18 cellular contexts compared by ENCODE assay signal in genomic region chr15:90681056-90681455, GRCh38. TPM values are rescaled to one million over a fixed set of nuclear protein-coding genes. Genes with fewer than 3 reads are reported as not detected.
A peak's percentile ranks its signal among the peaks of the same experiment; 100 is the strongest.
DNase-seq lines count a peak whose midpoint lies in the region; ATAC-seq and TF ChIP-seq lines count a peak whose summit lies in the region.
"Had no signal": no experiment of that assay in that cellular context is flagged by ENCODE, and none has a peak within 500 bp of the region (broad histone marks: within the 10 kb centered on the region; RNA-seq: fewer than 3 reads in every experiment).

No MANE protein-coding gene starts in this region.

- intact Hi-C loops in left ventricle myocardium inferior (cut with micrococcal nuclease) (no loop called here), right cardiac atrium (cut with DNase I) (no loop called here), aorta (cut with DNase I) (no loop called here), left colon (cut with DNase I, micrococcal nuclease) (no loop called here)

- H3K4me3 Mint-ChIP-seq in chondrocyte (ENCODE audit: unreplicated experiment) (no peak overlapping the region), osteocyte (ENCODE audit: unreplicated experiment) (no peak overlapping the region)
- no peak overlapping the region for H3K4me3 Mint-ChIP-seq in stimulated activated memory B cell treated with anti-CD40 and anti-IgM and Interleukin-4, amounts not matched to agents 10 μg/mL and 1 μg/mL and 100 μg/mL, for 72 hours
- H3K4me3 Mint-ChIP-seq: activated T-helper 1 cell treated with anti-CD3 and anti-CD28 coated beads, Interleukin-12 subunit alpha, Interleukin-12 subunit beta, Interleukin-2, Interleukin-4 antibody, amounts not matched to agents 30 ng/mL and 10 ng/mL and 1 ng/mL, durations not matched to agents 14 hours and 24 hours and 36 hours; CD4-positive, alpha-beta memory T cell; IgD-negative memory B cell had no signal

- H3K4me1 ChIP-seq in left ventricle myocardium inferior (peaks cover 7% of the 10 kb centered on the region), right cardiac atrium (ENCODE audit: control insufficient read depth, insufficient read depth, low read length) (peaks cover 5% of the 10 kb centered on the region), aorta (ENCODE audit: control insufficient read depth in 1 of 2, insufficient read depth in 2 of 2, low read length in 2 of 2) (peaks cover 0 to 7% of the 10 kb centered on the region in 2 donors)
- H3K4me1 ChIP-seq: pancreas had no signal

- H3K27ac Mint-ChIP-seq in chondrocyte (ENCODE audit: unreplicated experiment), result peak overlapping the region; percentile 78
- peak overlapping the region; percentile 88 for H3K27ac Mint-ChIP-seq in osteocyte (ENCODE audit: unreplicated experiment)
- no peak overlapping the region for H3K27ac Mint-ChIP-seq in stimulated activated memory B cell treated with anti-CD40 and anti-IgM and Interleukin-4, amounts not matched to agents 10 μg/mL and 1 μg/mL and 100 μg/mL, for 72 hours
- H3K27ac Mint-ChIP-seq: activated T-helper 1 cell treated with anti-CD3 and anti-CD28 coated beads, Interleukin-12 subunit alpha, Interleukin-12 subunit beta, Interleukin-2, Interleukin-4 antibody, amounts not matched to agents 30 ng/mL and 10 ng/mL and 1 ng/mL, durations not matched to agents 14 hours and 24 hours and 36 hours; CD4-positive, alpha-beta memory T cell; IgD-negative memory B cell had no signal

- no peak for TF ChIP-seq CTCF in left ventricle myocardium inferior (IDR thresholded peaks at IDR 0.05; ENCODE audit: borderline replicate concordance)
- no peak for TF ChIP-seq CTCF in chondrocyte (IDR thresholded peaks at IDR 0.05)
- TF ChIP-seq CTCF in osteocyte (IDR thresholded peaks at IDR 0.05), result no peak

- ATAC-seq in right cardiac atrium (no peak), aorta (ENCODE audit: low FRiP score) (peak; percentile 17), left colon (no peak)
- no peak for ATAC-seq in stimulated activated memory B cell treated with anti-CD40 and anti-IgM and Interleukin-4, amounts not matched to agents 10 μg/mL and 1 μg/mL and 100 μg/mL, for 72 hours

- H3K27me3 Mint-ChIP-seq in chondrocyte (ENCODE audit: low read depth), result no peaks in the 10 kb centered on the region
- no peaks in the 10 kb centered on the region for H3K27me3 Mint-ChIP-seq in osteocyte (ENCODE audit: unreplicated experiment)
- H3K27me3 Mint-ChIP-seq in stimulated activated memory B cell treated with anti-CD40 and anti-IgM and Interleukin-4, amounts not matched to agents 10 μg/mL and 1 μg/mL and 100 μg/mL, for 72 hours, result peaks cover 10% of the 10 kb centered on the region

- H3K4me3 ChIP-seq in left ventricle myocardium inferior (no peak overlapping the region), right cardiac atrium (ENCODE audit: low read length) (no peak overlapping the region), aorta (ENCODE audit: low read length in 2 of 2) (no peak overlapping the region)
- H3K4me3 ChIP-seq: hepatocyte, pancreas, spleen had no signal

- 93% methylated on average over 1 of the region's 1 CpG for WGBS in right cardiac atrium
- 92 to 98% methylated on average over 1 of the region's 1 CpG for WGBS in aorta, 2 donors

- H3K27me3 ChIP-seq in left ventricle myocardium inferior (ENCODE audit: low read depth), result no peaks in the 10 kb centered on the region
- no peaks in the 10 kb centered on the region for H3K27me3 ChIP-seq in right cardiac atrium (ENCODE audit: control insufficient read depth, insufficient read depth)
- no peaks in the 10 kb centered on the region for H3K27me3 ChIP-seq in aorta (ENCODE audit: control insufficient read depth in 1 of 2, insufficient read depth in 2 of 2, low read length in 1 of 2)
- H3K27me3 ChIP-seq: hepatocyte, pancreas, spleen had no signal

- H3K9me3 Mint-ChIP-seq in chondrocyte (ENCODE audit: low read depth), result peaks cover 3% of the 10 kb centered on the region
- H3K9me3 Mint-ChIP-seq in osteocyte (ENCODE audit: unreplicated experiment), result no peaks in the 10 kb centered on the region
- no peaks in the 10 kb centered on the region for H3K9me3 Mint-ChIP-seq in stimulated activated memory B cell treated with anti-CD40 and anti-IgM and Interleukin-4, amounts not matched to agents 10 μg/mL and 1 μg/mL and 100 μg/mL, for 72 hours

- peak overlapping the region; percentile 51 for H3K27ac ChIP-seq in left ventricle myocardium inferior (replicated peaks)
- no peak overlapping the region for H3K27ac ChIP-seq in right cardiac atrium (ENCODE audit: low read length)
- H3K27ac ChIP-seq in aorta (ENCODE audit: low read depth in 1 of 2, low read length in 2 of 2), result peak overlapping the region in 1 of 2 donors; percentile 43
- H3K27ac ChIP-seq: hepatocyte, pancreas, spleen had no signal

- peaks cover 2% of the 10 kb centered on the region for H3K36me3 Mint-ChIP-seq in chondrocyte (ENCODE audit: low read depth)
- H3K36me3 Mint-ChIP-seq in osteocyte (ENCODE audit: unreplicated experiment), result peaks cover 2% of the 10 kb centered on the region
- H3K36me3 Mint-ChIP-seq in stimulated activated memory B cell treated with anti-CD40 and anti-IgM and Interleukin-4, amounts not matched to agents 10 μg/mL and 1 μg/mL and 100 μg/mL, for 72 hours, result no peaks in the 10 kb centered on the region
- H3K36me3 Mint-ChIP-seq: CD4-positive, alpha-beta memory T cell had no signal

- H3K4me1 Mint-ChIP-seq in chondrocyte (ENCODE audit: low read depth) (peaks cover 18% of the 10 kb centered on the region), osteocyte (ENCODE audit: unreplicated experiment) (peaks cover 30% of the 10 kb centered on the region)
- peaks cover 12% of the 10 kb centered on the region for H3K4me1 Mint-ChIP-seq in stimulated activated memory B cell treated with anti-CD40 and anti-IgM and Interleukin-4, amounts not matched to agents 10 μg/mL and 1 μg/mL and 100 μg/mL, for 72 hours

- H3K9me3 ChIP-seq in left ventricle myocardium inferior (replicated peaks), result no peaks in the 10 kb centered on the region
- H3K9me3 ChIP-seq in right cardiac atrium (ENCODE audit: control insufficient read depth, low read length), result no peaks in the 10 kb centered on the region
- H3K9me3 ChIP-seq in aorta (ENCODE audit: control insufficient read depth, low read length), result no peaks in the 10 kb centered on the region
- H3K9me3 ChIP-seq: pancreas, spleen had no signal

- DNase-seq in left ventricle myocardium inferior (no peak), right cardiac atrium (no peak), chondrocyte (ENCODE audit: low spot score) (no peak), osteocyte (ENCODE audit: extremely low spot score, unreplicated experiment) (no peak), aorta (no peak), left colon (no peak), NCI-H1105 treated with DMSO at 0.1 percent for 48 hours (lab: John Stamatoyannopoulos, UW) (no peak)
- DNase-seq: activated CD8-positive, alpha-beta memory T cell treated with anti-CD3 and anti-CD28 coated beads for 24 hours; CD4-positive, alpha-beta memory T cell; DMS79 treated with DMSO at 0.1 percent for 48 hours; erythroblast; NCI-H2081 treated with DMSO at 0.1 percent for 48 hours; spleen had no signal

- H3K36me3 ChIP-seq in left ventricle myocardium inferior, result no peaks in the 10 kb centered on the region
- no peaks in the 10 kb centered on the region for H3K36me3 ChIP-seq in aorta (ENCODE audit: control insufficient read depth in 1 of 2, insufficient read depth in 2 of 2, low read length in 1 of 2)
- H3K36me3 ChIP-seq: pancreas, spleen had no signal

RNA-seq across cellular contexts. Expression of gene BLM, which starts 36.1 kb away (rescaled TPM):
- total RNA-seq in left ventricle myocardium inferior (26.2 TPM), right cardiac atrium (10 to 100 TPM in 3 of 4 donors, 1 to 10 TPM in 1; 8.1 to 45.3 (median 29.0) TPM), chondrocyte (2.3 to 4.1 TPM (median 3.5 TPM) in 3 replicates), osteocyte (2.7 and 5.0 TPM in 2 replicates), aorta (1 to 10 TPM in 1 of 2 donors, under 1 TPM in 1; 0.94 to 3.2 TPM), left colon (1 to 10 TPM; 3.3 to 3.6 TPM)
- polyA plus RNA-seq in right cardiac atrium (17.3 TPM), aorta (1 to 10 TPM in 1 of 2 donors, not detected in 1; 1.5 TPM)
